ENCODE assay signal across 8 cellular contexts in the genomic region with DNA sequence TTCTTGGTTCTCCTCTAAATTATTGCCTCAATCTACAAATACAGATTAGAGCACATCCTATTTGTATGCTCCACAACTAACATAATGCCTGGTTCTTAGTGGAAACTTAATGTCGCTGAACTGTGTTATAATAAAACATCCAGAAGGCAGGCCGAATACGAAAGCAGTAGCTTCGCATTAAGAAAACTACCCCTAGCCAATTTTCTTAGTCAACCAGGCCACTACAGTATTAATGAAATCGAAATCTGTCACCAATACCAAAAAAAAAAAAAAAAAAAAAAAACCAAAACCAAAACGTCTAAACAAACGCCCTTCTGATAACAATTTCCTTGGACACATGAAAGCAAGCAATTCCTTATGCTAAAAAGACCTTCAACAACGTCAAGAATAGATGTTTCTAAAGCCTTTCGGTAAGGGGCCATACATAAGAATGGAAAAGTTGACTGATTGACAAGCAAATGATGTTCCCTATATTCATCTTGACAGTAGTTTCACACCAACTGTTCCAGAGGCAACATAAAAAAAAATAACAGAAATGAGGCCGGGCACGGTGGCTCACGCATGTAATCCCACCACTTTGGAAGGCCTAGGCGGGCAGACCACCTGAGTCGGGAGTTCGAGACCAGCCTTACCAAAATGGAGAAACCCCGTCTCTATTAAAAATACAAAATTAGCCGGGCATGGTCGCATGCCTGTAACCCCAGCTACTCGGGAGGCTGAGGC.
DNase-seq lines count a peak whose midpoint lies in the region; ATAC-seq lines count a peak whose summit lies in the region.

No MANE protein-coding gene starts in this region.

- peak overlapping the region; percentile 88 for H3K27ac ChIP-seq in subcutaneous abdominal adipose tissue (ENCODE audit: low read depth, low read length)

- H3K9me3 ChIP-seq in subcutaneous abdominal adipose tissue (ENCODE audit: control insufficient read depth in 5 of 5, low read length in 5 of 5), result no peaks in the 10 kb centered on the region

- peaks cover 0 to 2% (median 0%) of the 10 kb centered on the region in 5 donors for H3K27me3 ChIP-seq in subcutaneous abdominal adipose tissue (ENCODE audit: control insufficient read depth in 5 of 5, insufficient read depth in 4 of 5, low read length in 5 of 5)

- peak overlapping the region; percentile 86 for H3K27ac Mint-ChIP-seq in activated naive CD8-positive, alpha-beta T cell treated with anti-CD3 and anti-CD28 coated beads, Interleukin-2, amount 50 U/mL, for 24 hours

- H3K27me3 Mint-ChIP-seq in activated naive CD8-positive, alpha-beta T cell treated with anti-CD3 and anti-CD28 coated beads, Interleukin-2, amount 50 U/mL, for 24 hours, result no peaks in the 10 kb centered on the region

- no peaks in the 10 kb centered on the region for H3K36me3 ChIP-seq in subcutaneous abdominal adipose tissue (ENCODE audit: control insufficient read depth in 5 of 5, insufficient read depth in 5 of 5, low read length in 5 of 5)

- H3K9ac ChIP-seq in subcutaneous abdominal adipose tissue (ENCODE audit: low read length in 5 of 5), result peak overlapping the region in 4 of 5 donors; percentile 79 to 96 (median 84)

- no peaks in the 10 kb centered on the region for H3K9me3 Mint-ChIP-seq in activated naive CD8-positive, alpha-beta T cell treated with anti-CD3 and anti-CD28 coated beads, Interleukin-2, amount 50 U/mL, for 24 hours

- peak; percentile 16 for ATAC-seq in activated naive CD8-positive, alpha-beta T cell treated with anti-CD3 and anti-CD28 coated beads, Interleukin-2, amount 50 U/mL, for 24 hours
- no peak for ATAC-seq in GM18873 (IDR thresholded peaks at IDR 0.05; ENCODE audit: low FRiP score, unreplicated experiment)

- H3K4me1 Mint-ChIP-seq in activated naive CD8-positive, alpha-beta T cell treated with anti-CD3 and anti-CD28 coated beads, Interleukin-2, amount 50 U/mL, for 24 hours, result peaks cover 50% of the 10 kb centered on the region

- H3K4me1 ChIP-seq in subcutaneous abdominal adipose tissue (ENCODE audit: control insufficient read depth in 5 of 5, insufficient read depth in 5 of 5, low read length in 5 of 5), result peaks cover 3 to 39% (median 36%) of the 10 kb centered on the region in 5 donors

- no peaks in the 10 kb centered on the region for H3K36me3 Mint-ChIP-seq in activated naive CD8-positive, alpha-beta T cell treated with anti-CD3 and anti-CD28 coated beads, Interleukin-2, amount 50 U/mL, for 24 hours (ENCODE audit: low read depth)

- DNase-seq in stimulated activated CD4-positive, alpha-beta T cell treated with anti-CD3 and anti-CD28 coated beads, Interleukin-15, amount 100 ng/mL, for 24 hours, result peak; percentile 24
- DNase-seq in stimulated activated CD4-positive, alpha-beta T cell treated with anti-CD3 and anti-CD28 coated beads, Interleukin-4, amount 100 ng/mL, for 4 hours, result no peak
- DNase-seq in activated naive CD8-positive, alpha-beta T cell treated with anti-CD3 and anti-CD28 coated beads, Interleukin-2, amount 50 U/mL, for 24 hours, result peak; percentile 26
- DNase-seq in kidney glomerular epithelial cell (lab: John Stamatoyannopoulos, UW) (peak; percentile 9), OCI-M2 (lab: John Stamatoyannopoulos, UW; ENCODE audit: unreplicated experiment) (no peak), NCI-H2171 (lab: John Stamatoyannopoulos, UW) (no peak)

- peak overlapping the region; percentile 94 for H3K4me3 Mint-ChIP-seq in activated naive CD8-positive, alpha-beta T cell treated with anti-CD3 and anti-CD28 coated beads, Interleukin-2, amount 50 U/mL, for 24 hours

- H3K4me3 ChIP-seq in subcutaneous abdominal adipose tissue (ENCODE audit: low read depth in 1 of 5, low read length in 5 of 5), result peak overlapping the region; percentile 83 to 98 (median 89)

Comparison
In these comparisons a context has a peak if more than half of its experiments do, and no peak if none do; other contexts are left out.
1. DNase-seq: peak in stimulated activated CD4-positive, alpha-beta T cell treated with anti-CD3 and anti-CD28 coated beads, Interleukin-15, amount 100 ng/mL, for 24 hours (single experiment), activated naive CD8-positive, alpha-beta T cell treated with anti-CD3 and anti-CD28 coated beads, Interleukin-2, amount 50 U/mL, for 24 hours (single experiment) and kidney glomerular epithelial cell (single experiment); none in stimulated activated CD4-positive, alpha-beta T cell treated with anti-CD3 and anti-CD28 coated beads, Interleukin-4, amount 100 ng/mL, for 4 hours (0 of 2), OCI-M2 (single experiment) and NCI-H2171 (single experiment).